ENCODE assay signal across 21 cellular contexts in genomic region chr5:122120957-122121356, GRCh38. TPM values are rescaled to one million over a fixed set of nuclear protein-coding genes. Genes with fewer than 3 reads are reported as not detected.
DNase-seq lines count a peak whose midpoint lies in the region; ATAC-seq, FAIRE-seq and TF ChIP-seq lines count a peak whose summit lies in the region.
"Had no signal": no experiment of that assay in that cellular context is flagged by ENCODE, and none has a peak within 500 bp of the region (broad histone marks: within the 10 kb centered on the region; RNA-seq: fewer than 3 reads in every experiment).

No MANE protein-coding gene starts in this region.

- peak; percentile 29 to 59 for ATAC-seq in activated naive CD4-positive, alpha-beta T cell treated with anti-CD3 and anti-CD28 coated beads, Interleukin-2, amount 50 U/mL, for 72 hours
- ATAC-seq in HG03469 (IDR thresholded peaks at IDR 0.05; ENCODE audit: unreplicated experiment) (no peak), gastrocnemius medialis (no peak)
- ATAC-seq: stimulated activated memory B cell treated with anti-CD40 and anti-IgM and Interleukin-4, amounts not matched to agents 10 μg/mL and 1 μg/mL and 100 μg/mL, for 72 hours had no signal

- DNase-seq in activated naive CD4-positive, alpha-beta T cell treated with anti-CD3 and anti-CD28 coated beads, Interleukin-2, amount 50 U/mL, for 72 hours (ENCODE audit: low spot score in 2 of 2) = no peak
- no peak for DNase-seq in activated naive CD4-positive, alpha-beta T cell treated with Interleukin-2 at 50 U/mL for 16 hours
- peak; percentile 1 for DNase-seq in OCI-M1 (lab: John Stamatoyannopoulos, UW)
- no peak for DNase-seq in H1 (ENCODE audit: low read depth in 1 of 2, low spot score in 2 of 2)
- DNase-seq in thyroid gland = peak in 1 of 2 donors; percentile 21
- DNase-seq in gastrocnemius medialis = no peak
- no peak for DNase-seq in mucosa of gallbladder (ENCODE audit: low spot score)
- DNase-seq: 8988T; activated CD4-positive, alpha-beta memory T cell treated with anti-CD3 and anti-CD28 coated beads, Interleukin-2, amount 10 ng/mL, durations not matched to agents 7 days and 5 days; amniotic stem cell; CD4-positive, CD25-positive, alpha-beta regulatory T cell; NCI-H2081 had no signal

- H3K4me3 ChIP-seq in H1 (ENCODE audit: extremely low read depth in 1 of 4, insufficient read depth in 2 of 4, low read depth in 3 of 4, low read length in 4 of 4) = peak overlapping the region in 1 of 4 experiments; percentile 12; a peak in 1 of 8 replicates
- H3K4me3 ChIP-seq in thyroid gland (replicated peaks in 1 of 3) = no peak overlapping the region
- H3K4me3 ChIP-seq in gastrocnemius medialis = no peak overlapping the region
- H3K4me3 ChIP-seq: lung, PC-9, prostate gland had no signal

- no peak overlapping the region for H3K23ac ChIP-seq in H1 (ENCODE audit: insufficient read length)

- no peaks in the 10 kb centered on the region for H3K27me3 ChIP-seq in H1 (replicated peaks in 1 of 4; ENCODE audit: control insufficient read depth in 3 of 4, extremely low read depth in 1 of 4, insufficient read depth in 3 of 4, low read length in 3 of 4)
- no peaks in the 10 kb centered on the region for H3K27me3 ChIP-seq in thyroid gland
- H3K27me3 ChIP-seq in gastrocnemius medialis = no peaks in the 10 kb centered on the region

- no peak for FAIRE-seq in H1 (lab: Jason Lieb, UNC)
- FAIRE-seq: endothelial cell of umbilical vein had no signal

- H3K4ac ChIP-seq in H1 (replicated peaks; ENCODE audit: insufficient read length, low read depth, low read length) = no peak overlapping the region

- no peak for TF ChIP-seq EP300 in H1 (IDR thresholded peaks at IDR 0.05; ENCODE audit: borderline replicate concordance in 1 of 2, low read depth in 2 of 2, low read length in 2 of 2)

- H3K56ac ChIP-seq in H1 (replicated peaks; ENCODE audit: insufficient read length, low read depth, low read length) = no peak overlapping the region

- H4K20me1 ChIP-seq in H1 (replicated peaks in 1 of 2; ENCODE audit: control insufficient read depth in 1 of 2, insufficient read depth in 2 of 2, low read length in 2 of 2) = no peaks in the 10 kb centered on the region

- no peaks in the 10 kb centered on the region for H3K79me2 ChIP-seq in H1 (ENCODE audit: control insufficient read depth in 1 of 2, insufficient read depth in 2 of 2, low read length in 2 of 2)

- H3K27ac Mint-ChIP-seq in activated naive CD4-positive, alpha-beta T cell treated with anti-CD3 and anti-CD28 coated beads, Interleukin-2, amount 50 U/mL, for 72 hours = no peak overlapping the region
- H3K27ac Mint-ChIP-seq: activated CD4-positive, alpha-beta memory T cell treated with anti-CD3 and anti-CD28 coated beads, Interleukin-2, amount 10 ng/mL, durations not matched to agents 7 days and 5 days; activated T-helper 1 cell treated with anti-CD3 and anti-CD28 coated beads, Interleukin-12 subunit alpha, Interleukin-12 subunit beta, Interleukin-2, Interleukin-4 antibody, amounts not matched to agents 30 ng/mL and 10 ng/mL and 1 ng/mL, durations not matched to agents 14 hours and 24 hours and 36 hours; CD4-positive, CD25-positive, alpha-beta regulatory T cell; nephron; stimulated activated memory B cell treated with anti-CD40 and anti-IgM and Interleukin-4, amounts not matched to agents 10 μg/mL and 1 μg/mL and 100 μg/mL, for 72 hours; type B pancreatic cell had no signal

- no peak overlapping the region for H2BK20ac ChIP-seq in H1 (ENCODE audit: low read length)

- H2BK120ac ChIP-seq in H1 (replicated peaks; ENCODE audit: low read depth, low read length) = no peak overlapping the region

- no peak overlapping the region for H4K91ac ChIP-seq in H1 (replicated peaks; ENCODE audit: insufficient read length, low read length)

- no peak overlapping the region for H3K9ac ChIP-seq in H1 (replicated peaks in 1 of 4; ENCODE audit: extremely low read depth in 1 of 4, low read depth in 3 of 4, low read length in 3 of 4)

- no peak overlapping the region; the same call in 1 of the 2 replicates for H2BK5ac ChIP-seq in H1 (ENCODE audit: low read depth, low read length)

- H3K4me2 ChIP-seq in H1 (ENCODE audit: insufficient read depth in 1 of 2, low read depth in 2 of 2, low read length in 2 of 2) = no peak overlapping the region
- H3K4me2 ChIP-seq: PC-9 had no signal

- H3K4me1 ChIP-seq in H1 (replicated peaks in 1 of 4; ENCODE audit: control insufficient read depth in 3 of 4, insufficient read depth in 4 of 4, low read length in 3 of 4) (peaks cover 2 to 14% (median 8%) of the 10 kb centered on the region in 4 experiments; a peak in 6 of 7 replicates), thyroid gland (peaks cover 46 to 49% of the 10 kb centered on the region in 2 donors), gastrocnemius medialis (no peaks in the 10 kb centered on the region)
- H3K4me1 ChIP-seq: prostate gland had no signal

- no peak for TF ChIP-seq CTCF in H1 (IDR thresholded peaks at IDR 0.05; ENCODE audit: control extremely low read depth in 1 of 3, insufficient read depth in 1 of 3, low read depth in 1 of 3, low read length in 3 of 3)
- no peak for TF ChIP-seq CTCF in thyroid gland (IDR thresholded peaks at IDR 0.05)
- TF ChIP-seq CTCF in gastrocnemius medialis (IDR thresholded peaks at IDR 0.05 in 4 of 5, conservative IDR thresholded peaks at IDR 0.05 in 1 of 5) = no peak

- H2AK5ac ChIP-seq in H1 (ENCODE audit: low read depth, low read length) = no peak overlapping the region

- no peak overlapping the region for H2BK15ac ChIP-seq in H1 (ENCODE audit: low read length)

- CTCF ChIA-PET in H1 (lab: Charles Lee; ENCODE audit: partially characterized antibody) = interaction anchor here (0.7 to 1.5 kb wide), 4 partner anchors 8 to 248 kb away, joined by 3 to 5 read pairs (median 4); no protein-coding TSS in a partner anchor

- H3K27ac ChIP-seq in H1 (ENCODE audit: low read depth, low read length) = no peak overlapping the region
- peak overlapping the region in 2 of 3 donors; percentile 60 to 96 for H3K27ac ChIP-seq in thyroid gland
- no peak overlapping the region for H3K27ac ChIP-seq in gastrocnemius medialis
- H3K27ac ChIP-seq: PC-9, prostate gland had no signal

- no peak for TF ChIP-seq POLR2A in H1 (IDR thresholded peaks at IDR 0.05; ENCODE audit: control extremely low read depth in 1 of 2, low read depth in 2 of 2, low read length in 2 of 2)
- TF ChIP-seq POLR2A in thyroid gland (IDR thresholded peaks at IDR 0.05) = no peak
- TF ChIP-seq POLR2A in gastrocnemius medialis (IDR thresholded peaks at IDR 0.05) = no peak

- H3K9me3 ChIP-seq in H1 (ENCODE audit: insufficient read depth in 2 of 2, low read depth in 1 of 2, low read length in 1 of 2) (no peaks in the 10 kb centered on the region), thyroid gland (no peaks in the 10 kb centered on the region), gastrocnemius medialis (no peaks in the 10 kb centered on the region)
- H3K9me3 ChIP-seq: prostate gland had no signal

- WGBS in H1 (ENCODE audit: extremely low coverage in 1 of 2, insufficient coverage in 1 of 2, insufficient read length in 1 of 2, insufficient replicate concordance in 2 of 2, low coverage in 1 of 2, low lambda C conversion rate in 2 of 2, missing lambda C conversion rate in 1 of 2), 2 experiments = 86% methylated on average over 2 of the region's 2 CpGs; no CpG with 5 or more reads in 1 of the 2 experiments
- 84 to 90% methylated on average over 2 of the region's 2 CpGs for WGBS in thyroid gland, 2 donors

- H4K5ac ChIP-seq in H1 (ENCODE audit: insufficient read length, low read depth, low read length) = peak overlapping the region; percentile 61

- H3K23me2 ChIP-seq in H1 (ENCODE audit: low read depth, low read length) = no peaks in the 10 kb centered on the region

- no peaks in the 10 kb centered on the region for H3K79me1 ChIP-seq in H1 (ENCODE audit: low read depth, low read length)

- no peak overlapping the region for H3K14ac ChIP-seq in H1 (ENCODE audit: insufficient read length)

- POLR2A ChIA-PET in H1 (lab: Charles Lee; ENCODE audit: partially characterized antibody) = interaction anchor here (0.8 kb wide), 1 partner anchor 10 kb away, joined by 3 read pairs; no protein-coding TSS in a partner anchor

- no peak overlapping the region for H2AFZ ChIP-seq in H1 (ENCODE audit: low read length)
- H2AFZ ChIP-seq: PC-9 had no signal

- H3K36me3 ChIP-seq in H1 (ENCODE audit: control insufficient read depth in 2 of 4, insufficient read depth in 4 of 4, low read length in 3 of 4) = no peaks in the 10 kb centered on the region
- no peaks in the 10 kb centered on the region for H3K36me3 ChIP-seq in thyroid gland
- H3K36me3 ChIP-seq in gastrocnemius medialis = no peaks in the 10 kb centered on the region
- H3K36me3 ChIP-seq: prostate gland had no signal

- no peaks in the 10 kb centered on the region for H3K36me3 Mint-ChIP-seq in activated naive CD4-positive, alpha-beta T cell treated with anti-CD3 and anti-CD28 coated beads, Interleukin-2, amount 50 U/mL, for 72 hours
- H3K36me3 Mint-ChIP-seq: CD4-positive, CD25-positive, alpha-beta regulatory T cell; stimulated activated memory B cell treated with anti-CD40 and anti-IgM and Interleukin-4, amounts not matched to agents 10 μg/mL and 1 μg/mL and 100 μg/mL, for 72 hours; type B pancreatic cell had no signal

- H3K9me3 Mint-ChIP-seq in activated naive CD4-positive, alpha-beta T cell treated with anti-CD3 and anti-CD28 coated beads, Interleukin-2, amount 50 U/mL, for 72 hours = no peaks in the 10 kb centered on the region
- H3K9me3 Mint-ChIP-seq: activated CD4-positive, alpha-beta memory T cell treated with anti-CD3 and anti-CD28 coated beads, Interleukin-2, amount 10 ng/mL, durations not matched to agents 7 days and 5 days; activated T-helper 1 cell treated with anti-CD3 and anti-CD28 coated beads, Interleukin-12 subunit alpha, Interleukin-12 subunit beta, Interleukin-2, Interleukin-4 antibody, amounts not matched to agents 30 ng/mL and 10 ng/mL and 1 ng/mL, durations not matched to agents 14 hours and 24 hours and 36 hours; nephron; stimulated activated memory B cell treated with anti-CD40 and anti-IgM and Interleukin-4, amounts not matched to agents 10 μg/mL and 1 μg/mL and 100 μg/mL, for 72 hours; type B pancreatic cell had no signal

- no peak overlapping the region for H3K18ac ChIP-seq in H1 (ENCODE audit: extremely low read depth, low read length)

- no peak overlapping the region for H2BK12ac ChIP-seq in H1 (ENCODE audit: low read depth, low read length)

- TF ChIP-seq RAD21 in H1 (IDR thresholded peaks at IDR 0.05 in 1 of 2, conservative IDR thresholded peaks at IDR 0.05 in 1 of 2; ENCODE audit: low read depth in 2 of 2, low read length in 2 of 2) = no peak

- intact Hi-C loops in thyroid gland (cut with DNase I) (no loop called here), gastrocnemius medialis (cut with DNase I; ENCODE audit: low total_unique reads) (no loop called here)

- in situ Hi-C loops in gastrocnemius medialis (cut with MboI; ENCODE audit: low sequenced_read_pairs in 4 of 4) = no loop called here

- H4K8ac ChIP-seq in H1 (ENCODE audit: extremely low read depth, insufficient read depth, low read length) = no peak overlapping the region

RNA-seq across cellular contexts. Expression of gene ZNF474, which starts 8.4 kb away (rescaled TPM):
- under 1 TPM in 1 of 2 donors, not detected in 1; 0.12 TPM for total RNA-seq in activated naive CD4-positive, alpha-beta T cell treated with anti-CD3 and anti-CD28 coated beads, Interleukin-2, amount 50 U/mL, for 72 hours
- total RNA-seq in H1 (2021; fragmentation: NEBNext Ultra II Directional; extraction: Animal tissue kit (Norgen Biotek cat#: 25700)) = not detected in 2 replicates
- not detected in 2 replicates for polyA plus RNA-seq in H1 (2011; rRNA removed)
- polyA plus RNA-seq in H1 (2011; cell fraction: cytosol; rRNA removed) = 0.04 TPM
- polyA plus RNA-seq in H1 (2011; cell fraction: nucleus; rRNA removed) = 0.07 TPM
- polyA plus RNA-seq in H1 (2012, experiment 1 of 2) = 0.09 TPM in 1 of 4 replicates, not detected in the others
- polyA plus RNA-seq in H1 (2012, experiment 2 of 2) = not detected
- polyA plus RNA-seq in H1 (2013, experiment 1 of 2) = 0.04 TPM
- polyA plus RNA-seq in H1 (2013, experiment 2 of 2) = 0.06 TPM
- 0.09 TPM in 1 of 2 replicates, not detected in the other for polyA minus RNA-seq in H1 (2011; rRNA and poly(A)+ RNA removed)
- not detected for polyA minus RNA-seq in H1 (2011; cell fraction: cytosol; rRNA and poly(A)+ RNA removed)
- 0.40 TPM for polyA minus RNA-seq in H1 (2011; cell fraction: nucleus; rRNA and poly(A)+ RNA removed)
- total RNA-seq in thyroid gland (1 to 10 TPM in 1 of 4 donors, under 1 TPM in 2, not detected in 1; 0.33 to 1.5 (median 0.54) TPM), gastrocnemius medialis (under 1 TPM in 1 of 4 donors, not detected in 3; 0.16 TPM), mucosa of gallbladder (0.29 TPM)
- total RNA-seq: activated CD4-positive, alpha-beta memory T cell treated with anti-CD3 and anti-CD28 coated beads, Interleukin-2, amount 10 ng/mL, durations not matched to agents 7 days and 5 days; activated T-helper 1 cell treated with anti-CD3 and anti-CD28 coated beads, Interleukin-12 subunit alpha, Interleukin-12 subunit beta, Interleukin-2, Interleukin-4 antibody, amounts not matched to agents 30 ng/mL and 10 ng/mL and 1 ng/mL, durations not matched to agents 14 hours and 24 hours and 36 hours; endothelial cell of umbilical vein; PC-9 had no signal

RNA-seq across cellular contexts. Expression of gene LOX, which starts 42.9 kb away (rescaled TPM):
- total RNA-seq in activated naive CD4-positive, alpha-beta T cell treated with anti-CD3 and anti-CD28 coated beads, Interleukin-2, amount 50 U/mL, for 72 hours = under 1 TPM in 1 of 2 donors, not detected in 1; 0.62 TPM
- total RNA-seq in H1 (2021; fragmentation: NEBNext Ultra II Directional; extraction: Animal tissue kit (Norgen Biotek cat#: 25700)) = 1.9 and 2.2 TPM in 2 replicates
- polyA plus RNA-seq in H1 (2011; rRNA removed) = 1.1 and 1.5 TPM in 2 replicates
- polyA plus RNA-seq in H1 (2011; cell fraction: cytosol; rRNA removed) = 0.88 TPM
- polyA plus RNA-seq in H1 (2011; cell fraction: nucleus; rRNA removed) = 1.7 TPM
- 1.1 to 1.5 TPM (median 1.4 TPM) in 4 replicates for polyA plus RNA-seq in H1 (2012, experiment 1 of 2)
- 0.38 TPM for polyA plus RNA-seq in H1 (2012, experiment 2 of 2)
- 1.8 TPM for polyA plus RNA-seq in H1 (2013, experiment 1 of 2)
- polyA plus RNA-seq in H1 (2013, experiment 2 of 2) = 1.7 TPM
- polyA minus RNA-seq in H1 (2011; rRNA and poly(A)+ RNA removed) = 2.5 and 2.9 TPM in 2 replicates
- 3.0 TPM for polyA minus RNA-seq in H1 (2011; cell fraction: cytosol; rRNA and poly(A)+ RNA removed)
- polyA minus RNA-seq in H1 (2011; cell fraction: nucleus; rRNA and poly(A)+ RNA removed) = 2.4 TPM
- 10 to 100 TPM; 11.8 to 39.5 (median 34.2) TPM for total RNA-seq in thyroid gland
- total RNA-seq in gastrocnemius medialis = 1 to 10 TPM; 1.1 to 7.6 (median 2.3) TPM
- total RNA-seq in mucosa of gallbladder = 9.9 TPM
- total RNA-seq: activated T-helper 1 cell treated with anti-CD3 and anti-CD28 coated beads, Interleukin-12 subunit alpha, Interleukin-12 subunit beta, Interleukin-2, Interleukin-4 antibody, amounts not matched to agents 30 ng/mL and 10 ng/mL and 1 ng/mL, durations not matched to agents 14 hours and 24 hours and 36 hours had no signal

Comparison
In these comparisons a context has a peak if more than half of its experiments do, and no peak if none do; other contexts are left out.
1. ATAC-seq: peak in activated naive CD4-positive, alpha-beta T cell treated with anti-CD3 and anti-CD28 coated beads, Interleukin-2, amount 50 U/mL, for 72 hours (2 of 2); none in HG03469 (single experiment) and gastrocnemius medialis (0 of 2).
2. H3K27ac ChIP-seq: peak in thyroid gland (2 of 3); none in H1 (single experiment) and gastrocnemius medialis (0 of 4).